In genomic region chr1:43293896-43294760, GRCh38 we compare ENCODE assay signal across 1 cellular context.
TF ChIP-seq lines count a peak whose summit lies in the region.

No MANE protein-coding gene starts in this region.

TF ChIP-seq in GM23338, 12 proteins besides CTCF, POLR2A, EP300 and RAD21 (continued from another document):
- TF ChIP-seq ETS1 (IDR thresholded peaks at IDR 0.05) (no peak), ZNF462 (CRISPR knock-in tag; IDR thresholded peaks at IDR 0.05) (no peak), POLR2AphosphoS5 (IDR thresholded peaks at IDR 0.05; ENCODE audit: low read depth) (no peak), JUNB (IDR thresholded peaks at IDR 0.05; ENCODE audit: unreplicated experiment) (no peak), EZH2 (IDR thresholded peaks at IDR 0.05; ENCODE audit: low read depth, unreplicated experiment) (no peak), STAT1 (IDR thresholded peaks at IDR 0.05; ENCODE audit: unreplicated experiment) (no peak)
TF ChIP-seq in GM23338: peak in this region for 0.
